In genomic region chr6:15026832-15027231, GRCh38 we compare ENCODE assay signal across 12 cellular contexts.
DNase-seq lines count a peak whose midpoint lies in the region; ATAC-seq and TF ChIP-seq lines count a peak whose summit lies in the region.
"Had no signal": no experiment of that assay in that cellular context is flagged by ENCODE, and none has a peak within 500 bp of the region (broad histone marks: within the 10 kb centered on the region; RNA-seq: fewer than 3 reads in every experiment).

No MANE protein-coding gene starts in this region.

- intact Hi-C loops in right cardiac atrium (cut with DNase I) = no loop called here
- intact Hi-C loops in cardiac septum (cut with DNase I) = no loop called here
- intact Hi-C loops in Panc1 (cut with micrococcal nuclease; ENCODE audit: unreplicated experiment) = no loop called here
- intact Hi-C loops in posterior vena cava (cut with DNase I) = no loop called here
- intact Hi-C loops in lower leg skin (cut with DNase I; ENCODE audit: low total_unique reads) = no loop called here

- TF ChIP-seq CTCF in Panc1 (IDR thresholded peaks at IDR 0.05) (no peak), fibroblast of the aortic adventitia (IDR thresholded peaks at IDR 0.05; ENCODE audit: insufficient read depth, low read length) (no peak), lower leg skin (IDR thresholded peaks at IDR 0.05) (no peak)

- CTCF ChIA-PET in Panc1 (lab: Charles Lee) = no interaction called here

- BruUV-seq in Panc1 (replicated peaks; lab: Mats Ljungman, UMichigan) = no TSS peak

- WGBS in right cardiac atrium = 27% methylated on average over 6 of the region's 6 CpGs
- WGBS in lower leg skin, 2 donors = 43 to 54% methylated on average over 6 of the region's 6 CpGs

- peak; percentile 84 to 96 for ATAC-seq in right cardiac atrium
- peak; percentile 87 for ATAC-seq in Panc1
- no peak for ATAC-seq in GM21825 (IDR thresholded peaks at IDR 0.05; ENCODE audit: unreplicated experiment)
- ATAC-seq: Right ventricle myocardium inferior; stimulated activated naive CD8-positive, alpha-beta T cell treated with anti-CD3 and anti-CD28 coated beads, Interleukin-15, Interleukin-2, amounts not matched to agents 100 U/mL and 50 U/mL, for 24 hours had no signal

- H3K4me3 ChIP-seq in right cardiac atrium (ENCODE audit: low read length) = no peak overlapping the region
- no peak overlapping the region for H3K4me3 ChIP-seq in Panc1 (ENCODE audit: low read depth in 2 of 2, low read length in 2 of 2)
- no peak overlapping the region for H3K4me3 ChIP-seq in fibroblast of the aortic adventitia (ENCODE audit: low read depth, low read length)
- no peak overlapping the region for H3K4me3 ChIP-seq in lower leg skin (ENCODE audit: low read depth, poor library complexity, severe bottlenecking)

- no peaks in the 10 kb centered on the region for H3K27me3 ChIP-seq in right cardiac atrium (ENCODE audit: control insufficient read depth, insufficient read depth)
- no peaks in the 10 kb centered on the region for H3K27me3 ChIP-seq in Panc1 (ENCODE audit: control insufficient read depth, insufficient read depth, low read length)

- no peak for TF ChIP-seq POLR2A in lower leg skin (IDR thresholded peaks at IDR 0.05)

- in situ Hi-C loops in Panc1 (cut with HindIII; ENCODE audit: low pct_unique_long_range_greater_than_20kb, low sequenced_read_pairs) = no loop called here

- POLR2A ChIA-PET in Panc1 (lab: Charles Lee) = no interaction called here

- H3K4me1 ChIP-seq in right cardiac atrium (ENCODE audit: control insufficient read depth, insufficient read depth, low read length) = peaks cover 3% of the 10 kb centered on the region
- no peaks in the 10 kb centered on the region for H3K4me1 ChIP-seq in Panc1 (ENCODE audit: control insufficient read depth, insufficient read depth, low read length)

- no peak overlapping the region for H3K27ac ChIP-seq in right cardiac atrium (ENCODE audit: low read length)
- no peak overlapping the region for H3K27ac ChIP-seq in Panc1 (ENCODE audit: low read length)

- no peaks in the 10 kb centered on the region for H3K9me3 ChIP-seq in right cardiac atrium (ENCODE audit: control insufficient read depth, low read length)
- H3K9me3 ChIP-seq in Panc1 (ENCODE audit: control insufficient read depth, insufficient read depth, low read depth, low read length) = no peaks in the 10 kb centered on the region

- no peaks in the 10 kb centered on the region for H3K36me3 ChIP-seq in Panc1 (ENCODE audit: control insufficient read depth, insufficient read depth, low read length)

- DNase-seq in right cardiac atrium = peak in 1 of 3 donors; percentile 48
- DNase-seq in cardiac septum (ENCODE audit: low spot score) = no peak
- DNase-seq in Panc1 (ENCODE audit: low read depth, low spot score) = no peak
- peak; percentile 52 for DNase-seq in fibroblast of the aortic adventitia (ENCODE audit: low read depth)
- DNase-seq in LoVo (ENCODE audit: low spot score) = no peak
- DNase-seq in posterior vena cava (ENCODE audit: low spot score) = no peak
- DNase-seq in lower leg skin (ENCODE audit: low spot score in 2 of 2) = no peak
- DNase-seq: Karpas-422; small intestine; stimulated activated naive CD8-positive, alpha-beta T cell treated with anti-CD3 and anti-CD28 coated beads, Interleukin-15, Interleukin-2, amounts not matched to agents 100 U/mL and 50 U/mL, for 24 hours had no signal
